In the genomic region with DNA sequence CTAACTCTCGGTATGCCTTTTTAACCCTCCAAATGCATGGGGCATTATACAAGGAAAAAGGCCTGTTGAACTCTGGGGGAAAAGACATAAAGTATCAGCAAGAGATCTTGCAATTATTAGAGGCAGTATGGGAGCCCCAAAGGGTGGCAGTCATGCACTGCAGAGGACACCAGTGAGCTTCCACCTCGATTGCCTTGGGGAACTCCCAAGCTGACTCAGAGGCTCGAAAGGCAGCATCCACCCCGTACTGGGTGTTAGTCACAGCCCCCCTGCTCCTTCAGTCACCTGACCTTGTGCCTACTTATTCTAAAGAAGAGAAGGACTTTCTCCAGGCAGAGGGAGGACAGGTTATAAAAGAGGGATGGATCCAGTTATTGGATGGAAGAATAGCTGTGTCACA, we compare ENCODE assay signal across 11 cellular contexts.
DNase-seq lines count a peak whose midpoint lies in the region; ATAC-seq and TF ChIP-seq lines count a peak whose summit lies in the region.
"Had no signal": no experiment of that assay in that cellular context is flagged by ENCODE, and none has a peak within 500 bp of the region (broad histone marks: within the 10 kb centered on the region; RNA-seq: fewer than 3 reads in every experiment).

No MANE protein-coding gene starts in this region.

- no peaks in the 10 kb centered on the region for H4K20me1 ChIP-seq in Loucy (ENCODE audit: insufficient read depth, low read length, poor library complexity, severe bottlenecking)

- no peak overlapping the region for H2AFZ ChIP-seq in Loucy (ENCODE audit: low read length)

- H3K79me2 ChIP-seq in Loucy (ENCODE audit: insufficient read depth, low read length): no peaks in the 10 kb centered on the region

- H3K9ac ChIP-seq in Loucy (ENCODE audit: low read depth, low read length, poor library complexity, severe bottlenecking) (no peak overlapping the region), colonic mucosa (ENCODE audit: low read depth in 2 of 2, low read length in 2 of 2) (no peak overlapping the region)
- H3K9ac ChIP-seq: KMS-11 had no signal

- H3K36me3 Mint-ChIP-seq in effector memory CD8-positive, alpha-beta T cell (ENCODE audit: insufficient read depth): no peaks in the 10 kb centered on the region

- no peak for ATAC-seq in effector memory CD8-positive, alpha-beta T cell (replicated peaks)

- intact Hi-C loops in colonic mucosa (cut with DNase I): no loop called here

- no peaks in the 10 kb centered on the region for H3K9me2 ChIP-seq in Loucy (replicated peaks; ENCODE audit: low read depth, low read length)

- no peaks in the 10 kb centered on the region for H3K4me1 ChIP-seq in Loucy (ENCODE audit: insufficient read depth, low read length, poor library complexity, severe bottlenecking)
- H3K4me1 ChIP-seq in colonic mucosa: no peaks in the 10 kb centered on the region
- H3K4me1 ChIP-seq: suprapubic skin had no signal

- peak; percentile 40 for TF ChIP-seq CTCF in Loucy (conservative IDR thresholded peaks at IDR 0.05; ENCODE audit: low read length)
- TF ChIP-seq CTCF in astrocyte of the cerebellum (IDR thresholded peaks at IDR 0.05; ENCODE audit: low read depth, low read length, missing control alignments): peak; percentile 52
- no peak for TF ChIP-seq CTCF in colonic mucosa (IDR thresholded peaks at IDR 0.05)

- no peaks in the 10 kb centered on the region for H3F3A ChIP-seq in Loucy (ENCODE audit: low read depth)

- in situ Hi-C loops in astrocyte of the cerebellum (cut with HindIII; ENCODE audit: low sequenced_read_pairs): no loop called here

- DNase-seq in NCI-H1436 (lab: John Stamatoyannopoulos, UW) (peak; percentile 14), NCI-H1436 treated with DMSO at 0.1 percent for 48 hours (lab: John Stamatoyannopoulos, UW) (no peak), astrocyte of the cerebellum (ENCODE audit: low read depth) (peak; percentile 69), renal cortical epithelial cell (ENCODE audit: low read depth) (peak; percentile 40), OCI-M2 (lab: John Stamatoyannopoulos, UW; ENCODE audit: unreplicated experiment) (no peak), colonic mucosa (no peak)
- DNase-seq in effector memory CD8-positive, alpha-beta T cell: no peak

- H3K27ac Mint-ChIP-seq in effector memory CD8-positive, alpha-beta T cell: no peak overlapping the region
- H3K27ac Mint-ChIP-seq: nephron had no signal

- H3K27me3 ChIP-seq in Loucy (ENCODE audit: insufficient read depth, low read length, poor library complexity, severe bottlenecking) (no peaks in the 10 kb centered on the region), colonic mucosa (no peaks in the 10 kb centered on the region)
- H3K27me3 ChIP-seq: suprapubic skin had no signal

- H3K4me3 Mint-ChIP-seq in effector memory CD8-positive, alpha-beta T cell: no peak overlapping the region
- H3K4me3 Mint-ChIP-seq: nephron had no signal

- H3K9me3 ChIP-seq in Loucy (ENCODE audit: insufficient read depth, low read depth, low read length): no peaks in the 10 kb centered on the region
- no peaks in the 10 kb centered on the region for H3K9me3 ChIP-seq in colonic mucosa

- H3K27ac ChIP-seq in colonic mucosa: no peak overlapping the region
- H3K27ac ChIP-seq: KMS-11, suprapubic skin had no signal

- no peaks in the 10 kb centered on the region for H3K27me3 Mint-ChIP-seq in effector memory CD8-positive, alpha-beta T cell

- H3K4me3 ChIP-seq in Loucy (ENCODE audit: low read length, poor library complexity, severe bottlenecking) (no peak overlapping the region), astrocyte of the cerebellum (ENCODE audit: low read depth, low read length) (no peak overlapping the region), colonic mucosa (no peak overlapping the region)
- H3K4me3 ChIP-seq: suprapubic skin had no signal

- peaks cover 0 to 2% of the 10 kb centered on the region in 2 donors for H3K9me3 Mint-ChIP-seq in effector memory CD8-positive, alpha-beta T cell

- no peaks in the 10 kb centered on the region for H3K4me1 Mint-ChIP-seq in effector memory CD8-positive, alpha-beta T cell (ENCODE audit: low read depth in 2 of 2)
- H3K4me1 Mint-ChIP-seq: nephron had no signal

- H3K4me2 ChIP-seq in Loucy (ENCODE audit: low read depth, low read length, poor library complexity, severe bottlenecking): no peak overlapping the region
- H3K4me2 ChIP-seq: KMS-11 had no signal

- H3K36me3 ChIP-seq in Loucy (ENCODE audit: insufficient read depth, low read length): no peaks in the 10 kb centered on the region
- no peaks in the 10 kb centered on the region for H3K36me3 ChIP-seq in colonic mucosa
- H3K36me3 ChIP-seq: suprapubic skin had no signal

Comparison
In these comparisons a context has a peak if more than half of its experiments do, and no peak if none do; other contexts are left out.
1. DNase-seq: peak in NCI-H1436 (single experiment), astrocyte of the cerebellum (single experiment) and renal cortical epithelial cell (single experiment); none in NCI-H1436 treated with DMSO at 0.1 percent for 48 hours (single experiment), OCI-M2 (single experiment), effector memory CD8-positive, alpha-beta T cell (0 of 3) and colonic mucosa (single experiment).